Comparison of ENCODE assay signal across 8 cellular contexts in genomic region chr4:13656569-13656988, GRCh38. TPM values are rescaled to one million over a fixed set of nuclear protein-coding genes. Genes with fewer than 3 reads are reported as not detected.
A peak's percentile ranks its signal among the peaks of the same experiment; 100 is the strongest.
DNase-seq lines count a peak whose midpoint lies in the region; ATAC-seq and TF ChIP-seq lines count a peak whose summit lies in the region.

No MANE protein-coding gene starts in this region.

- no peak overlapping the region for H3K23ac ChIP-seq in trophoblast cell (ENCODE audit: low read length)

- H4K8ac ChIP-seq in trophoblast cell (ENCODE audit: low read depth, low read length) = no peak overlapping the region

- DNase-seq in SJCRH30 (peak; percentile 17 to 73), glutamatergic neuron (peak; percentile 50), trophoblast cell (peak; percentile 20 to 68), tibial artery (peak in 1 of 2 donors; percentile 45)

- H3K4me3 Mint-ChIP-seq in activated naive CD4-positive, alpha-beta T cell treated with anti-CD3 and anti-CD28 coated beads, Interleukin-2, amount 50 U/mL, for 24 hours = peak overlapping the region; percentile 71
- peak overlapping the region; percentile 33 for H3K4me3 Mint-ChIP-seq in glutamatergic neuron (ENCODE audit: unreplicated experiment)

- no peak overlapping the region for H3K14ac ChIP-seq in trophoblast cell (ENCODE audit: low read length)

- no peak overlapping the region for H4K91ac ChIP-seq in trophoblast cell (ENCODE audit: low read depth, low read length)

- no peak overlapping the region for H2AFZ ChIP-seq in trophoblast cell (ENCODE audit: insufficient read depth, low read length, poor library complexity)

- peak overlapping the region; percentile 76 for H3K27ac Mint-ChIP-seq in activated naive CD4-positive, alpha-beta T cell treated with anti-CD3 and anti-CD28 coated beads, Interleukin-2, amount 50 U/mL, for 24 hours
- peak overlapping the region; percentile 19 for H3K27ac Mint-ChIP-seq in glutamatergic neuron (ENCODE audit: unreplicated experiment)

- H3K4me1 ChIP-seq in HUES48 (ENCODE audit: control insufficient read depth, insufficient read depth, low read length) = peaks cover 11% of the 10 kb centered on the region; the same call in 1 of the 2 replicates
- no peaks in the 10 kb centered on the region for H3K4me1 ChIP-seq in SJCRH30
- H3K4me1 ChIP-seq in trophoblast cell (ENCODE audit: control insufficient read depth in 1 of 2, insufficient read depth in 2 of 2, low read length in 2 of 2) = peaks cover 3% of the 10 kb centered on the region in 2 experiments
- peaks cover 0 to 10% (median 6%) of the 10 kb centered on the region in 4 donors for H3K4me1 ChIP-seq in tibial artery

- H3K9ac ChIP-seq in HUES48 (ENCODE audit: low read depth, low read length) (no peak overlapping the region), trophoblast cell (ENCODE audit: low read length) (no peak overlapping the region)

- H3K4me1 Mint-ChIP-seq in activated naive CD4-positive, alpha-beta T cell treated with anti-CD3 and anti-CD28 coated beads, Interleukin-2, amount 50 U/mL, for 24 hours = peaks cover 12% of the 10 kb centered on the region
- peaks cover 10% of the 10 kb centered on the region for H3K4me1 Mint-ChIP-seq in glutamatergic neuron (ENCODE audit: low read depth, unreplicated experiment)

- no peak overlapping the region for H4K12ac ChIP-seq in trophoblast cell (ENCODE audit: low read depth, low read length)

- no peak for ATAC-seq in HG03280 (IDR thresholded peaks at IDR 0.05; ENCODE audit: unreplicated experiment)

- H3K79me2 ChIP-seq in trophoblast cell (ENCODE audit: control insufficient read depth, insufficient read depth, low read length, poor library complexity) = no peaks in the 10 kb centered on the region

- no peaks in the 10 kb centered on the region for H3K27me3 Mint-ChIP-seq in activated naive CD4-positive, alpha-beta T cell treated with anti-CD3 and anti-CD28 coated beads, Interleukin-2, amount 50 U/mL, for 24 hours
- H3K27me3 Mint-ChIP-seq in glutamatergic neuron (ENCODE audit: unreplicated experiment) = no peaks in the 10 kb centered on the region

- no peaks in the 10 kb centered on the region for H3K9me3 ChIP-seq in HUES48 (ENCODE audit: control insufficient read depth, insufficient read depth, low read length)
- no peaks in the 10 kb centered on the region for H3K9me3 ChIP-seq in SJCRH30 (replicated peaks)
- H3K9me3 ChIP-seq in trophoblast cell (ENCODE audit: insufficient read depth, low read depth, low read length) = no peaks in the 10 kb centered on the region
- H3K9me3 ChIP-seq in tibial artery = no peaks in the 10 kb centered on the region

- H3K4me2 ChIP-seq in trophoblast cell (ENCODE audit: low read length) = peak overlapping the region; percentile 2

- H2AK5ac ChIP-seq in trophoblast cell (ENCODE audit: low read length) = no peak overlapping the region

- no peaks in the 10 kb centered on the region for H3K36me3 Mint-ChIP-seq in activated naive CD4-positive, alpha-beta T cell treated with anti-CD3 and anti-CD28 coated beads, Interleukin-2, amount 50 U/mL, for 24 hours
- no peaks in the 10 kb centered on the region for H3K36me3 Mint-ChIP-seq in glutamatergic neuron (ENCODE audit: unreplicated experiment)

- no peak overlapping the region for H2BK120ac ChIP-seq in trophoblast cell (ENCODE audit: insufficient read depth, low read length, poor library complexity)

- no peak overlapping the region for H3K4ac ChIP-seq in trophoblast cell (ENCODE audit: low read depth, low read length)

- peak overlapping the region; percentile 51 for H3K4me3 ChIP-seq in HUES48 (ENCODE audit: low read depth, low read length)
- no peak overlapping the region for H3K4me3 ChIP-seq in SJCRH30
- H3K4me3 ChIP-seq in trophoblast cell (ENCODE audit: low read depth, low read length) = no peak overlapping the region
- H3K4me3 ChIP-seq in tibial artery = peak overlapping the region in 1 of 2 donors; percentile 37

- H3K18ac ChIP-seq in trophoblast cell (ENCODE audit: low read length) = no peak overlapping the region

- H3K36me3 ChIP-seq in HUES48 (ENCODE audit: control insufficient read depth, insufficient read depth, low read length) = no peaks in the 10 kb centered on the region
- H3K36me3 ChIP-seq in SJCRH30 = no peaks in the 10 kb centered on the region
- H3K36me3 ChIP-seq in trophoblast cell (ENCODE audit: control insufficient read depth in 1 of 2, insufficient read depth in 2 of 2, low read length in 2 of 2) = no peaks in the 10 kb centered on the region
- no peaks in the 10 kb centered on the region for H3K36me3 ChIP-seq in tibial artery

- H3K9me3 Mint-ChIP-seq in activated naive CD4-positive, alpha-beta T cell treated with anti-CD3 and anti-CD28 coated beads, Interleukin-2, amount 50 U/mL, for 24 hours = no peaks in the 10 kb centered on the region
- H3K9me3 Mint-ChIP-seq in glutamatergic neuron (ENCODE audit: unreplicated experiment) = peaks cover 2% of the 10 kb centered on the region

- no CpG with 5 or more reads among the region's 9 CpGs for WGBS in trophoblast cell (ENCODE audit: extremely low coverage, insufficient coverage, insufficient read length)

- no peaks in the 10 kb centered on the region for H3K27me3 ChIP-seq in HUES48 (ENCODE audit: control insufficient read depth, insufficient read depth, low read length)
- H3K27me3 ChIP-seq in SJCRH30 = no peaks in the 10 kb centered on the region
- H3K27me3 ChIP-seq in trophoblast cell (ENCODE audit: insufficient read depth, low read length) = no peaks in the 10 kb centered on the region
- no peaks in the 10 kb centered on the region for H3K27me3 ChIP-seq in tibial artery

- intact Hi-C loops in tibial artery (cut with DNase I; ENCODE audit: low total_unique reads) = no loop called here

- H2BK5ac ChIP-seq in trophoblast cell (ENCODE audit: low read depth, low read length, poor library complexity) = no peak overlapping the region

- H3K79me1 ChIP-seq in trophoblast cell (ENCODE audit: low read length) = peaks cover 1% of the 10 kb centered on the region

- no peak overlapping the region for H2BK12ac ChIP-seq in trophoblast cell (ENCODE audit: low read length)

- no peak overlapping the region for H3K27ac ChIP-seq in HUES48 (ENCODE audit: low read depth, low read length)
- H3K27ac ChIP-seq in SJCRH30 = no peak overlapping the region
- H3K27ac ChIP-seq in trophoblast cell (ENCODE audit: low read depth, low read length) = no peak overlapping the region
- H3K27ac ChIP-seq in tibial artery = no peak overlapping the region

- TF ChIP-seq CTCF in GM12872 (IDR thresholded peaks at IDR 0.05; ENCODE audit: insufficient read depth, low read depth, low read length) (peak; percentile 82), glutamatergic neuron (IDR thresholded peaks at IDR 0.05; ENCODE audit: partially characterized antibody, unreplicated experiment) (peak; percentile 89), tibial artery (IDR thresholded peaks at IDR 0.05) (peak; percentile 60 to 79)

RNA-seq across cellular contexts. Expression of gene BOD1L1, which starts 29.1 kb away (rescaled TPM):
- total RNA-seq in SJCRH30 (2014; rRNA removed; shearing (Covaris generic)) = 32.7 and 37.7 TPM in 2 replicates
- 57.3 TPM for total RNA-seq in glutamatergic neuron (ENCODE audit: unreplicated experiment)
- polyA plus RNA-seq in trophoblast cell (2013) = 21.7 and 23.3 TPM in 2 replicates
